1 cellular context compared by ENCODE assay signal in the genomic region with DNA sequence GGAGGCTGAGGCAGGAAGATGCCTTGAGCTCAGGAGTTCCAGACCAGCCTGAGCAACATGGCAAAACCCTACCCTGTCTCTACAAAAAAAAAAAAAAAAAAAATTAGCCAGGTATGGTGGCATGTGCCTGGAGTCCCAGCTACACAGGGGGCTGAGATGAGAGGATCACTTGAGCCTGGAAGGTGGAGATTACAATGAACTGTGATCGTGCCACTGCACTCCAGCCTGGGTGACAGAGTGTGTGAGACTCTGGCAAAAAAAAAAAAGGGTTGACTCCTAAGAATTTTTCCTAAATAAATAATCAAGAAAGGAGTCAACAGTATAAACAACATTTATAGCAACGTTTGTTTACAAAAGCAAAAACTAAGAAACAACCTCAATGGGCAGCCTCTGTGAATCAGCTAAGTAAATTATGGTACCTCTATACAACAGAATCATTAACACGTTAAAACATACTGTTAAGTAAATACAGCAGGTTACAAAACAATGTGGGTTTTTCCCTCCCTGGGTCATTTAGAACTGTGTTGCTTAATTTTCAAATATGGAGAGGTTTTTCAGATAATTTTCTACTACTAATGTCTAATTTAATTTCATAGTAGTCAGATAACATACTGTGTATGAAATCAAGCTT.
TF ChIP-seq lines count a peak whose summit lies in the region.

No MANE protein-coding gene starts in this region.

TF ChIP-seq in HepG2, 621 proteins besides CTCF, POLR2A, EP300 and RAD21 (continued from another document):
- TF ChIP-seq, protein P1, sequence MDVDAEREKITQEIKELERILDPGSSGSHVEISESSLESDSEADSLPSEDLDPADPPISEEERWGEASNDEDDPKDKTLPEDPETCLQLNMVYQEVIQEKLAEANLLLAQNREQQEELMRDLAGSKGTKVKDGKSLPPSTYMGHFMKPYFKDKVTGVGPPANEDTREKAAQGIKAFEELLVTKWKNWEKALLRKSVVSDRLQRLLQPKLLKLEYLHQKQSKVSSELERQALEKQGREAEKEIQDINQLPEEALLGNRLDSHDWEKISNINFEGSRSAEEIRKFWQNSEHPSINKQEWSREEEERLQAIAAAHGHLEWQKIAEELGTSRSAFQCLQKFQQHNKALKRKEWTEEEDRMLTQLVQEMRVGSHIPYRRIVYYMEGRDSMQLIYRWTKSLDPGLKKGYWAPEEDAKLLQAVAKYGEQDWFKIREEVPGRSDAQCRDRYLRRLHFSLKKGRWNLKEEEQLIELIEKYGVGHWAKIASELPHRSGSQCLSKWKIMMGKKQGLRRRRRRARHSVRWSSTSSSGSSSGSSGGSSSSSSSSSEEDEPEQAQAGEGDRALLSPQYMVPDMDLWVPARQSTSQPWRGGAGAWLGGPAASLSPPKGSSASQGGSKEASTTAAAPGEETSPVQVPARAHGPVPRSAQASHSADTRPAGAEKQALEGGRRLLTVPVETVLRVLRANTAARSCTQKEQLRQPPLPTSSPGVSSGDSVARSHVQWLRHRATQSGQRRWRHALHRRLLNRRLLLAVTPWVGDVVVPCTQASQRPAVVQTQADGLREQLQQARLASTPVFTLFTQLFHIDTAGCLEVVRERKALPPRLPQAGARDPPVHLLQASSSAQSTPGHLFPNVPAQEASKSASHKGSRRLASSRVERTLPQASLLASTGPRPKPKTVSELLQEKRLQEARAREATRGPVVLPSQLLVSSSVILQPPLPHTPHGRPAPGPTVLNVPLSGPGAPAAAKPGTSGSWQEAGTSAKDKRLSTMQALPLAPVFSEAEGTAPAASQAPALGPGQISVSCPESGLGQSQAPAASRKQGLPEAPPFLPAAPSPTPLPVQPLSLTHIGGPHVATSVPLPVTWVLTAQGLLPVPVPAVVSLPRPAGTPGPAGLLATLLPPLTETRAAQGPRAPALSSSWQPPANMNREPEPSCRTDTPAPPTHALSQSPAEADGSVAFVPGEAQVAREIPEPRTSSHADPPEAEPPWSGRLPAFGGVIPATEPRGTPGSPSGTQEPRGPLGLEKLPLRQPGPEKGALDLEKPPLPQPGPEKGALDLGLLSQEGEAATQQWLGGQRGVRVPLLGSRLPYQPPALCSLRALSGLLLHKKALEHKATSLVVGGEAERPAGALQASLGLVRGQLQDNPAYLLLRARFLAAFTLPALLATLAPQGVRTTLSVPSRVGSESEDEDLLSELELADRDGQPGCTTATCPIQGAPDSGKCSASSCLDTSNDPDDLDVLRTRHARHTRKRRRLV (CRISPR knock-in tag; IDR thresholded peaks at IDR 0.05): no peak
- no peak for TF ChIP-seq ZNF772 (CRISPR knock-in tag; IDR thresholded peaks at IDR 0.05)
- TF ChIP-seq, protein P2, sequence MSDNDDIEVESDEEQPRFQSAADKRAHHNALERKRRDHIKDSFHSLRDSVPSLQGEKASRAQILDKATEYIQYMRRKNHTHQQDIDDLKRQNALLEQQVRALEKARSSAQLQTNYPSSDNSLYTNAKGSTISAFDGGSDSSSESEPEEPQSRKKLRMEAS (IDR thresholded peaks at IDR 0.05): no peak
- peak; percentile 8; the same call in 1 of the 2 replicates for TF ChIP-seq CEBPB (IDR thresholded peaks at IDR 0.05; ENCODE audit: borderline replicate concordance, low read depth, low read length)
- no peak for TF ChIP-seq SOX13 (IDR thresholded peaks at IDR 0.05)
- TF ChIP-seq SOX13 (CRISPR knock-in tag; conservative IDR thresholded peaks at IDR 0.05 in 1 of 2, IDR thresholded peaks at IDR 0.05 in 1 of 2): peak in 1 of 2 experiments; percentile 14; a peak in 1 of 4 replicates
- TF ChIP-seq SOX6 (IDR thresholded peaks at IDR 0.05): no peak
- TF ChIP-seq SOX6 (CRISPR knock-in tag; IDR thresholded peaks at IDR 0.05): peak; percentile 45; the same call in 1 of the 2 replicates
- peak; percentile 42; the same call in 1 of the 2 replicates for TF ChIP-seq SOX5 (CRISPR knock-in tag; IDR thresholded peaks at IDR 0.05; ENCODE audit: borderline replicate concordance)
- TF ChIP-seq ZNF441 (CRISPR knock-in tag; IDR thresholded peaks at IDR 0.05; ENCODE audit: borderline replicate concordance): no peak
- TF ChIP-seq, protein P3, sequence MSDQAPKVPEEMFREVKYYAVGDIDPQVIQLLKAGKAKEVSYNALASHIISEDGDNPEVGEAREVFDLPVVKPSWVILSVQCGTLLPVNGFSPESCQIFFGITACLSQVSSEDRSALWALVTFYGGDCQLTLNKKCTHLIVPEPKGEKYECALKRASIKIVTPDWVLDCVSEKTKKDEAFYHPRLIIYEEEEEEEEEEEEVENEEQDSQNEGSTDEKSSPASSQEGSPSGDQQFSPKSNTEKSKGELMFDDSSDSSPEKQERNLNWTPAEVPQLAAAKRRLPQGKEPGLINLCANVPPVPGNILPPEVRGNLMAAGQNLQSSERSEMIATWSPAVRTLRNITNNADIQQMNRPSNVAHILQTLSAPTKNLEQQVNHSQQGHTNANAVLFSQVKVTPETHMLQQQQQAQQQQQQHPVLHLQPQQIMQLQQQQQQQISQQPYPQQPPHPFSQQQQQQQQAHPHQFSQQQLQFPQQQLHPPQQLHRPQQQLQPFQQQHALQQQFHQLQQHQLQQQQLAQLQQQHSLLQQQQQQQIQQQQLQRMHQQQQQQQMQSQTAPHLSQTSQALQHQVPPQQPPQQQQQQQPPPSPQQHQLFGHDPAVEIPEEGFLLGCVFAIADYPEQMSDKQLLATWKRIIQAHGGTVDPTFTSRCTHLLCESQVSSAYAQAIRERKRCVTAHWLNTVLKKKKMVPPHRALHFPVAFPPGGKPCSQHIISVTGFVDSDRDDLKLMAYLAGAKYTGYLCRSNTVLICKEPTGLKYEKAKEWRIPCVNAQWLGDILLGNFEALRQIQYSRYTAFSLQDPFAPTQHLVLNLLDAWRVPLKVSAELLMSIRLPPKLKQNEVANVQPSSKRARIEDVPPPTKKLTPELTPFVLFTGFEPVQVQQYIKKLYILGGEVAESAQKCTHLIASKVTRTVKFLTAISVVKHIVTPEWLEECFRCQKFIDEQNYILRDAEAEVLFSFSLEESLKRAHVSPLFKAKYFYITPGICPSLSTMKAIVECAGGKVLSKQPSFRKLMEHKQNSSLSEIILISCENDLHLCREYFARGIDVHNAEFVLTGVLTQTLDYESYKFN (CRISPR knock-in tag; conservative IDR thresholded peaks at IDR 0.05): 0 out of 2 replicates have a peak, but pooled peaks have one; percentile 20
